In genomic region chr3:42246091-42246490, GRCh38 we compare ENCODE assay signal across 8 cellular contexts. TPM values are rescaled to one million over a fixed set of nuclear protein-coding genes. Genes with fewer than 3 reads are reported as not detected.
"Had no signal": no experiment of that assay in that cellular context is flagged by ENCODE, and none has a peak within 500 bp of the region (broad histone marks: within the 10 kb centered on the region; RNA-seq: fewer than 3 reads in every experiment).

No MANE protein-coding gene starts in this region.

- H3K4me2 ChIP-seq: GM23338 had no signal

- H3K4me3 ChIP-seq: GM23338 had no signal

- FAIRE-seq: H1, H54, HepG2 had no signal

- H3K27ac Mint-ChIP-seq: GM23338, H9, IgD-negative memory B cell had no signal

- ATAC-seq: GM23338, HepG2 had no signal

- H3K27ac ChIP-seq: HL-60 had no signal

- H2AFZ ChIP-seq: GM23338 had no signal

- H3K4me1 Mint-ChIP-seq: GM23338 had no signal

- H3K4me3 Mint-ChIP-seq: GM23338, H9, IgD-negative memory B cell had no signal

- DNase-seq: H9, HCEC 1CT had no signal

RNA-seq across cellular contexts. Expression of gene CCK, which starts 19.9 kb away (rescaled TPM):
- total RNA-seq: HepG2 had no signal
- polyA plus RNA-seq: HepG2, IgD-negative memory B cell had no signal
